Comparison of ENCODE assay signal across 1 cellular context in genomic region chr1:89994805-89995594, GRCh38.
A peak's percentile ranks its signal among the peaks of the same experiment; 100 is the strongest.
TF ChIP-seq lines count a peak whose summit lies in the region.

ZNF326 (plus strand) TSS chr1:89995110; CDS start chr1:89995258, 148 bp downstream.

TF ChIP-seq in HCT116, 20 proteins besides CTCF, POLR2A, EP300 and RAD21 (continued from another document):
- TF ChIP-seq REST (IDR thresholded peaks at IDR 0.05; ENCODE audit: low read depth) (no peak), SIN3A (IDR thresholded peaks at IDR 0.05; ENCODE audit: low read depth) (peak; percentile 62), POLR2AphosphoS5 (IDR thresholded peaks at IDR 0.05; ENCODE audit: low read depth, low read length) (peak; percentile 96), CBX3 (IDR thresholded peaks at IDR 0.05; ENCODE audit: low read depth) (peak; percentile 70; the same call in 1 of the 2 replicates), JUND (IDR thresholded peaks at IDR 0.05) (no peak; the same call in 1 of the 2 replicates), MAX (IDR thresholded peaks at IDR 0.05) (peak; percentile 74), FOSL1 (IDR thresholded peaks at IDR 0.05; ENCODE audit: low read depth) (no peak)
